Comparison of ENCODE assay signal across 7 cellular contexts in genomic region chr3:66536791-66537190, GRCh38.
"Had no signal": no experiment of that assay in that cellular context is flagged by ENCODE, and none has a peak within 500 bp of the region (broad histone marks: within the 10 kb centered on the region; RNA-seq: fewer than 3 reads in every experiment).

No MANE protein-coding gene starts in this region.

- DNase-seq: GDM1, GF-D8 had no signal

- ATAC-seq: GM12878 had no signal

- H3K4me3 ChIP-seq: GM12878 had no signal

- FAIRE-seq: GM12878, GM12891, GM12892, GM18507, GM19239 had no signal
